ENCODE assay signal across 9 cellular contexts in genomic region chr3:126835472-126836219, GRCh38.
A peak's percentile ranks its signal among the peaks of the same experiment; 100 is the strongest.
DNase-seq lines count a peak whose midpoint lies in the region; ATAC-seq, FAIRE-seq and TF ChIP-seq lines count a peak whose summit lies in the region.
"Had no signal": no experiment of that assay in that cellular context is flagged by ENCODE, and none has a peak within 500 bp of the region (broad histone marks: within the 10 kb centered on the region; RNA-seq: fewer than 3 reads in every experiment).

No MANE protein-coding gene starts in this region.

- WGBS in esophagus squamous epithelium, 2 donors: 82 to 87% methylated on average over 8 of the region's 9 CpGs
- 77 to 80% methylated on average over 9 of the region's 9 CpGs for WGBS in tibial nerve, 2 donors

- no peaks in the 10 kb centered on the region for H3F3A ChIP-seq in GM23338 (replicated peaks; ENCODE audit: low read depth)

- H3K27ac ChIP-seq in GM23338 (ENCODE audit: low read depth) (no peak overlapping the region), fibroblast of lung (ENCODE audit: insufficient read depth, low read length) (no peak overlapping the region), esophagus squamous epithelium (no peak overlapping the region), tibial nerve (no peak overlapping the region)

- peak overlapping the region; percentile 74 for H3K27ac Mint-ChIP-seq in GM23338
- H3K27ac Mint-ChIP-seq: activated naive CD8-positive, alpha-beta T cell treated with anti-CD3 and anti-CD28 coated beads, Interleukin-2, amount 50 U/mL, for 24 hours had no signal

- intact Hi-C loops in esophagus squamous epithelium (cut with DNase I): no loop called here

- TF ChIP-seq POLR2A in esophagus squamous epithelium (IDR thresholded peaks at IDR 0.05) (no peak), tibial nerve (IDR thresholded peaks at IDR 0.05) (no peak)

- ATAC-seq in GM23338: peak; percentile 89
- ATAC-seq: activated naive CD8-positive, alpha-beta T cell treated with anti-CD3 and anti-CD28 coated beads, Interleukin-2, amount 50 U/mL, for 24 hours had no signal

- TF ChIP-seq CTCF in GM23338 (conservative IDR thresholded peaks at IDR 0.05; ENCODE audit: low read depth in 2 of 2) (peak in 1 of 2 experiments; percentile 14; a peak in 1 of 4 replicates), fibroblast of lung (conservative IDR thresholded peaks at IDR 0.05 in 1 of 2, IDR thresholded peaks at IDR 0.05 in 1 of 2; ENCODE audit: low read depth in 1 of 2, low read length in 2 of 2) (peak in 1 of 2 donors; percentile 39), esophagus squamous epithelium (IDR thresholded peaks at IDR 0.05) (no peak), tibial nerve (IDR thresholded peaks at IDR 0.05) (no peak)

- H3K79me2 ChIP-seq in GM23338 (replicated peaks; ENCODE audit: insufficient read depth) (no peaks in the 10 kb centered on the region), fibroblast of lung (ENCODE audit: control insufficient read depth, insufficient read depth, low read length) (no peaks in the 10 kb centered on the region)

- no peaks in the 10 kb centered on the region for H3K27me3 Mint-ChIP-seq in GM23338 (ENCODE audit: insufficient read depth, low read depth, poor library complexity)
- H3K27me3 Mint-ChIP-seq: activated naive CD8-positive, alpha-beta T cell treated with anti-CD3 and anti-CD28 coated beads, Interleukin-2, amount 50 U/mL, for 24 hours had no signal

- H3K36me3 ChIP-seq in GM23338 (ENCODE audit: insufficient read depth) (no peaks in the 10 kb centered on the region; the same call in 1 of the 2 replicates), fibroblast of lung (ENCODE audit: control insufficient read depth, insufficient read depth, low read length) (no peaks in the 10 kb centered on the region), esophagus squamous epithelium (no peaks in the 10 kb centered on the region), tibial nerve (peaks cover 0 to 9% (median 0%) of the 10 kb centered on the region in 3 donors)

- H4K20me1 ChIP-seq in GM23338 (replicated peaks; ENCODE audit: insufficient read depth) (no peaks in the 10 kb centered on the region; the same call in 1 of the 2 replicates), fibroblast of lung (ENCODE audit: control insufficient read depth, extremely low read depth, insufficient read depth, low read length) (no peaks in the 10 kb centered on the region)

- H3K9me2 ChIP-seq in GM23338 (ENCODE audit: insufficient read depth): no peaks in the 10 kb centered on the region

- H3K9me3 Mint-ChIP-seq in GM23338: no peaks in the 10 kb centered on the region
- H3K9me3 Mint-ChIP-seq: activated naive CD8-positive, alpha-beta T cell treated with anti-CD3 and anti-CD28 coated beads, Interleukin-2, amount 50 U/mL, for 24 hours had no signal

- H3K9me3 ChIP-seq in fibroblast of lung (ENCODE audit: control insufficient read depth, insufficient read depth, low read depth, low read length): no peaks in the 10 kb centered on the region
- no peaks in the 10 kb centered on the region for H3K9me3 ChIP-seq in esophagus squamous epithelium
- no peaks in the 10 kb centered on the region for H3K9me3 ChIP-seq in tibial nerve

- H3K9ac ChIP-seq in fibroblast of lung (ENCODE audit: insufficient read depth, low read length): no peak overlapping the region

- no peak for TF ChIP-seq EP300 in tibial nerve (IDR thresholded peaks at IDR 0.05)

- H3K4me1 Mint-ChIP-seq in GM23338: peaks cover 7% of the 10 kb centered on the region; the same call in 1 of the 3 replicates
- H3K4me1 Mint-ChIP-seq: activated naive CD8-positive, alpha-beta T cell treated with anti-CD3 and anti-CD28 coated beads, Interleukin-2, amount 50 U/mL, for 24 hours had no signal

- DNase-seq in GM23338 (ENCODE audit: low spot score): peak; percentile 36
- peak; percentile 36 for DNase-seq in RCC 7860 (ENCODE audit: low spot score)
- peak; percentile 38 to 67 for DNase-seq in fibroblast of lung (ENCODE audit: low read depth in 2 of 2)
- peak; percentile 53 for DNase-seq in putamen (ENCODE audit: low spot score)
- DNase-seq in stimulated activated naive CD4-positive, alpha-beta T cell (lab: John Stamatoyannopoulos, UW): no peak
- no peak for DNase-seq in esophagus squamous epithelium (lab: John Stamatoyannopoulos, UW)
- no peak for DNase-seq in tibial nerve (ENCODE audit: low spot score in 2 of 2)
- DNase-seq: activated naive CD8-positive, alpha-beta T cell treated with anti-CD3 and anti-CD28 coated beads, Interleukin-2, amount 50 U/mL, for 24 hours; NCI-H524 treated with DMSO at 0.1 percent for 48 hours had no signal

- 0 out of 3 replicates have a peak, but pooled peaks cover 3% of the 10 kb centered on the region for H3K36me3 Mint-ChIP-seq in GM23338 (ENCODE audit: low read depth)

- no peak overlapping the region for H2AFZ ChIP-seq in GM23338
- no peak overlapping the region for H2AFZ ChIP-seq in fibroblast of lung (ENCODE audit: low read length)

- no peaks in the 10 kb centered on the region for H3K27me3 ChIP-seq in GM23338 (ENCODE audit: insufficient read depth)
- no peaks in the 10 kb centered on the region for H3K27me3 ChIP-seq in fibroblast of lung (ENCODE audit: control insufficient read depth, insufficient read depth, low read length)
- no peaks in the 10 kb centered on the region for H3K27me3 ChIP-seq in esophagus squamous epithelium
- H3K27me3 ChIP-seq in tibial nerve: no peaks in the 10 kb centered on the region

- H3K4me3 Mint-ChIP-seq in GM23338: no peak overlapping the region
- H3K4me3 Mint-ChIP-seq: activated naive CD8-positive, alpha-beta T cell treated with anti-CD3 and anti-CD28 coated beads, Interleukin-2, amount 50 U/mL, for 24 hours had no signal

- FAIRE-seq in RCC 7860 (lab: Jason Lieb, UNC): peak; percentile 30

- H3K4me3 ChIP-seq in GM23338 (no peak overlapping the region), fibroblast of lung (replicated peaks in 1 of 4; ENCODE audit: control extremely low read depth in 1 of 4, insufficient read depth in 1 of 4, low read depth in 3 of 4, low read length in 4 of 4) (no peak overlapping the region), esophagus squamous epithelium (no peak overlapping the region), tibial nerve (no peak overlapping the region)

- no peak overlapping the region for H3K4me2 ChIP-seq in GM23338
- H3K4me2 ChIP-seq in fibroblast of lung (ENCODE audit: extremely low read depth, insufficient read depth, low read length): no peak overlapping the region

- H3K4me1 ChIP-seq in GM23338 (ENCODE audit: insufficient read depth) (no peaks in the 10 kb centered on the region), fibroblast of lung (ENCODE audit: control insufficient read depth, extremely low read depth, insufficient read depth, low read length) (peaks cover 2% of the 10 kb centered on the region), esophagus squamous epithelium (no peaks in the 10 kb centered on the region), tibial nerve (peaks cover 0 to 2% (median 0%) of the 10 kb centered on the region in 4 donors)

TF ChIP-seq in GM23338, 12 proteins besides CTCF, POLR2A, EP300 and RAD21:
- TF ChIP-seq POLR2AphosphoS5 (IDR thresholded peaks at IDR 0.05; ENCODE audit: low read depth): no peak

Comparison
In these comparisons a context has a peak if more than half of its experiments do, and no peak if none do; other contexts are left out.
1. DNase-seq: peak in GM23338 (single experiment), RCC 7860 (single experiment), fibroblast of lung (2 of 2) and putamen (single experiment); none in stimulated activated naive CD4-positive, alpha-beta T cell (0 of 6), esophagus squamous epithelium (single experiment) and tibial nerve (0 of 2).